Comparison of ENCODE assay signal across 1 cellular context in the genomic region with DNA sequence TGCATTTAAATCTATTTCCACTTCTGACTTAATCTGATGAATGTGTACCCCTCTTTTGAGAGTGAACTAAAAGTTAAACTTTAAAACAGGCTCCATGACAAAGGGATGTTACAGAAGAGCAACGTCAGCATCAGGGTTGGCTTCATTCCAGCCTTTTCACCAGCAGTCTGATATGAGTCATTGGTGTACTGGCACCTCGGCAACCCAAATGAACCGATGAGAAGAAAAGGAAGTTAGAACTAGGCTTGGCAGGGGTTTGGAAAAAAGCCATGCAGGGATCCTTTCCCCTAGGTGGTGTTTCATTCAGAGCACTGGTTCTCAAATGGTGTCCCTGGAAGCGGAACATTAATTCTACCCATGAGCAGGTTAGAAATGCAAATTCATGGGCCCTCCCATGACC.
TF ChIP-seq lines count a peak whose summit lies in the region.

No MANE protein-coding gene starts in this region.

TF ChIP-seq in GM23338, 12 proteins besides CTCF, POLR2A, EP300 and RAD21 (continued from another document):
- TF ChIP-seq, protein P1, sequence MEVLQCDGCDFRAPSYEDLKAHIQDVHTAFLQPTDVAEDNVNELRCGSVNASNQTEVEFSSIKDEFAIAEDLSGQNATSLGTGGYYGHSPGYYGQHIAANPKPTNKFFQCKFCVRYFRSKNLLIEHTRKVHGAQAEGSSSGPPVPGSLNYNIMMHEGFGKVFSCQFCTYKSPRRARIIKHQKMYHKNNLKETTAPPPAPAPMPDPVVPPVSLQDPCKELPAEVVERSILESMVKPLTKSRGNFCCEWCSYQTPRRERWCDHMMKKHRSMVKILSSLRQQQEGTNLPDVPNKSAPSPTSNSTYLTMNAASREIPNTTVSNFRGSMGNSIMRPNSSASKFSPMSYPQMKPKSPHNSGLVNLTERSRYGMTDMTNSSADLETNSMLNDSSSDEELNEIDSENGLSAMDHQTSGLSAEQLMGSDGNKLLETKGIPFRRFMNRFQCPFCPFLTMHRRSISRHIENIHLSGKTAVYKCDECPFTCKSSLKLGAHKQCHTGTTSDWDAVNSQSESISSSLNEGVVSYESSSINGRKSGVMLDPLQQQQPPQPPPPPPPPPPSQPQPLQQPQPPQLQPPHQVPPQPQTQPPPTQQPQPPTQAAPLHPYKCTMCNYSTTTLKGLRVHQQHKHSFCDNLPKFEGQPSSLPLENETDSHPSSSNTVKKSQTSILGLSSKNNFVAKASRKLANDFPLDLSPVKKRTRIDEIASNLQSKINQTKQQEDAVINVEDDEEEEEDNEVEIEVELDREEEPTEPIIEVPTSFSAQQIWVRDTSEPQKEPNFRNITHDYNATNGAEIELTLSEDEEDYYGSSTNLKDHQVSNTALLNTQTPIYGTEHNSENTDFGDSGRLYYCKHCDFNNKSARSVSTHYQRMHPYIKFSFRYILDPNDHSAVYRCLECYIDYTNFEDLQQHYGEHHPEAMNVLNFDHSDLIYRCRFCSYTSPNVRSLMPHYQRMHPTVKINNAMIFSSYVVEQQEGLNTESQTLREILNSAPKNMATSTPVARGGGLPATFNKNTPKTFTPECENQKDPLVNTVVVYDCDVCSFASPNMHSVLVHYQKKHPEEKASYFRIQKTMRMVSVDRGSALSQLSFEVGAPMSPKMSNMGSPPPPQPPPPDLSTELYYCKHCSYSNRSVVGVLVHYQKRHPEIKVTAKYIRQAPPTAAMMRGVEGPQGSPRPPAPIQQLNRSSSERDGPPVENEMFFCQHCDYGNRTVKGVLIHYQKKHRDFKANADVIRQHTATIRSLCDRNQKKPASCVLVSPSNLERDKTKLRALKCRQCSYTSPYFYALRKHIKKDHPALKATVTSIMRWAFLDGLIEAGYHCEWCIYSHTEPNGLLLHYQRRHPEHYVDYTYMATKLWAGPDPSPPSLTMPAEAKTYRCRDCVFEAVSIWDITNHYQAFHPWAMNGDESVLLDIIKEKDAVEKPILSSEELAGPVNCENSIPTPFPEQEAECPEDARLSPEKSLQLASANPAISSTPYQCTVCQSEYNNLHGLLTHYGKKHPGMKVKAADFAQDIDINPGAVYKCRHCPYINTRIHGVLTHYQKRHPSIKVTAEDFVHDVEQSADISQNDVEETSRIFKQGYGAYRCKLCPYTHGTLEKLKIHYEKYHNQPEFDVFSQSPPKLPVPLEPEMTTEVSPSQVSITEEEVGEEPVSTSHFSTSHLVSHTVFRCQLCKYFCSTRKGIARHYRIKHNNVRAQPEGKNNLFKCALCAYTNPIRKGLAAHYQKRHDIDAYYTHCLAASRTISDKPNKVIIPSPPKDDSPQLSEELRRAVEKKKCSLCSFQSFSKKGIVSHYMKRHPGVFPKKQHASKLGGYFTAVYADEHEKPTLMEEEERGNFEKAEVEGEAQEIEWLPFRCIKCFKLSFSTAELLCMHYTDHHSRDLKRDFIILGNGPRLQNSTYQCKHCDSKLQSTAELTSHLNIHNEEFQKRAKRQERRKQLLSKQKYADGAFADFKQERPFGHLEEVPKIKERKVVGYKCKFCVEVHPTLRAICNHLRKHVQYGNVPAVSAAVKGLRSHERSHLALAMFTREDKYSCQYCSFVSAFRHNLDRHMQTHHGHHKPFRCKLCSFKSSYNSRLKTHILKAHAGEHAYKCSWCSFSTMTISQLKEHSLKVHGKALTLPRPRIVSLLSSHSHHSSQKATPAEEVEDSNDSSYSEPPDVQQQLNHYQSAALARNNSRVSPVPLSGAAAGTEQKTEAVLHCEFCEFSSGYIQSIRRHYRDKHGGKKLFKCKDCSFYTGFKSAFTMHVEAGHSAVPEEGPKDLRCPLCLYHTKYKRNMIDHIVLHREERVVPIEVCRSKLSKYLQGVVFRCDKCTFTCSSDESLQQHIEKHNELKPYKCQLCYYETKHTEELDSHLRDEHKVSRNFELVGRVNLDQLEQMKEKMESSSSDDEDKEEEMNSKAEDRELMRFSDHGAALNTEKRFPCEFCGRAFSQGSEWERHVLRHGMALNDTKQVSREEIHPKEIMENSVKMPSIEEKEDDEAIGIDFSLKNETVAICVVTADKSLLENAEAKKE (CRISPR knock-in tag; IDR thresholded peaks at IDR 0.05) = no peak
- TF ChIP-seq ZNF114 (CRISPR knock-in tag; IDR thresholded peaks at IDR 0.05) (no peak), NANOG (IDR thresholded peaks at IDR 0.05; ENCODE audit: borderline replicate concordance) (no peak), EZH2 (IDR thresholded peaks at IDR 0.05; ENCODE audit: low read depth, unreplicated experiment) (no peak), STAT1 (IDR thresholded peaks at IDR 0.05; ENCODE audit: unreplicated experiment) (no peak), POLR2AphosphoS5 (IDR thresholded peaks at IDR 0.05; ENCODE audit: low read depth) (no peak), EZH2phosphoT487 (IDR thresholded peaks at IDR 0.05; ENCODE audit: unreplicated experiment) (no peak), ETS1 (IDR thresholded peaks at IDR 0.05) (no peak), ZNF331 (CRISPR knock-in tag; IDR thresholded peaks at IDR 0.05; ENCODE audit: low read depth) (no peak), JUNB (IDR thresholded peaks at IDR 0.05; ENCODE audit: unreplicated experiment) (no peak), CREB1 (CRISPR knock-in tag; IDR thresholded peaks at IDR 0.05; ENCODE audit: low read depth) (no peak)
